14 cellular contexts compared by ENCODE assay signal in the genomic region with DNA sequence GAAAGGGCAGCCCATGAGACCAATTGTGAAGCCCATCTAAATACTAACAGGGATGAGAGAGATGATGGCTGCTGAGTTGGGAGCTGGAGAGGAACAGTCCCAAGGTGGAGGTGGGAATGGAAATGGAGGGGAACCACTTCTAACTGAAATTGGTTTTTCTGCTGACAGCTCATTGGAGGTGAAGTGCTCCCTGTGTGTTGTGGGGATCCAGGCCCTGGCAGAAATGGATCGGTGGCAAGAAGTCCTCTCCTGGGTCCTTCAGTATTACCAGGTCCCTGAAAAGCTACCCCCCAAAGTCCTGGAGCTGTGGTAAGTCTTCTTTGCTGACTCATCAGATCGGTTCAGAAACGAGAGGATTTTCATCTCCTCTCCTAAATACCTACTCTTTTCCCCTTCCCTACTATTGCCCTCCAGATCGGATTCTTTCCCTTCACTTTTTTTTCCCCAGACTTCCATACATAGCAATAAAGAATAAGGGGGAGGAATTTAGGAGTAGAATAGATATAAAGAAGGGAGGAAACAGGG. TPM values are rescaled to one million over a fixed set of nuclear protein-coding genes. Genes with fewer than 3 reads are reported as not detected.
DNase-seq lines count a peak whose midpoint lies in the region; ATAC-seq and TF ChIP-seq lines count a peak whose summit lies in the region.
"Had no signal": no experiment of that assay in that cellular context is flagged by ENCODE, and none has a peak within 500 bp of the region (broad histone marks: within the 10 kb centered on the region; RNA-seq: fewer than 3 reads in every experiment).

No MANE protein-coding gene starts in this region.

- H3K27ac ChIP-seq in SK-N-SH (ENCODE audit: low read depth in 2 of 2, low read length in 1 of 2): no peak overlapping the region
- H3K27ac ChIP-seq in HEK293 (ENCODE audit: extremely low read depth, low read depth, low read length): no peak overlapping the region

- peaks cover 62% of the 10 kb centered on the region for H3K79me2 ChIP-seq in SK-N-SH (ENCODE audit: insufficient read depth)

- 60% methylated on average over 4 of the region's 4 CpGs for WGBS in SK-N-SH (ENCODE audit: low lambda C conversion rate)

- H3K27me3 Mint-ChIP-seq in activated naive CD8-positive, alpha-beta T cell: no peaks in the 10 kb centered on the region
- no peaks in the 10 kb centered on the region for H3K27me3 Mint-ChIP-seq in natural killer cell (ENCODE audit: low read depth in 2 of 2)

- intact Hi-C loops in natural killer cell (cut with micrococcal nuclease): loop anchor here (10.0 kb wide), 2 partner anchors 925 to 1005 kb away; partner anchors contain the start of gene HDHD5

- no peak overlapping the region for H3K9ac ChIP-seq in SK-N-SH

- peak overlapping the region; percentile 67 for H3K27ac Mint-ChIP-seq in activated naive CD8-positive, alpha-beta T cell
- peak overlapping the region in 1 of 2 donors; percentile 24 for H3K27ac Mint-ChIP-seq in natural killer cell
- H3K27ac Mint-ChIP-seq: endodermal cell had no signal

- ATAC-seq in SK-N-SH treated with all-trans-retinoic acid at 6 μM for 48 hours (no peak), natural killer cell (no peak)
- ATAC-seq: left cardiac atrium had no signal

- POLR2A ChIA-PET in SK-N-SH (lab: Yijun Ruan, JAX) (interaction anchor here (1.1 kb wide), 1 partner anchor 9 kb away, joined by 4 read pairs; no protein-coding TSS in a partner anchor), HEK293 (lab: Yijun Ruan, JAX) (interaction anchor here (0.7 to 1.3 kb wide), 3 partner anchors 10 to 306 kb away, joined by 3 read pairs; no protein-coding TSS in a partner anchor)

- DNase-seq in SK-N-SH (no peak), natural killer cell (no peak), ecto neural progenitor cell (ENCODE audit: low spot score) (no peak), NCI-H1105 treated with DMSO at 0.1 percent for 48 hours (lab: John Stamatoyannopoulos, UW) (no peak), H7 (no peak)
- DNase-seq: activated CD8-positive, alpha-beta memory T cell treated with anti-CD3 and anti-CD28 coated beads for 24 hours; endodermal cell; left cardiac atrium; OCI-M1; T-helper 1 cell; trophoblast cell had no signal

- H3K36me3 Mint-ChIP-seq in activated naive CD8-positive, alpha-beta T cell: peaks cover 10% of the 10 kb centered on the region
- peaks cover 23% of the 10 kb centered on the region for H3K36me3 Mint-ChIP-seq in natural killer cell

- H3K9me3 ChIP-seq in SK-N-SH: no peaks in the 10 kb centered on the region
- H3K9me3 ChIP-seq in HEK293 (ENCODE audit: control insufficient read depth, insufficient read depth, low read depth, low read length): no peaks in the 10 kb centered on the region

- H4K20me1 ChIP-seq in SK-N-SH (ENCODE audit: insufficient read depth): 0 out of 2 replicates have a peak, but pooled peaks cover 5% of the 10 kb centered on the region

- peak overlapping the region; percentile 96 for H3K4me3 Mint-ChIP-seq in activated naive CD8-positive, alpha-beta T cell
- peak overlapping the region; percentile 29 for H3K4me3 Mint-ChIP-seq in natural killer cell

- peaks cover 4% of the 10 kb centered on the region for H3K9me3 Mint-ChIP-seq in activated naive CD8-positive, alpha-beta T cell (ENCODE audit: low read depth)
- H3K9me3 Mint-ChIP-seq in natural killer cell: peaks cover 0 to 2% of the 10 kb centered on the region in 2 donors
- H3K9me3 Mint-ChIP-seq: endodermal cell had no signal

- H3K4me3 ChIP-seq in SK-N-SH (ENCODE audit: low read depth in 2 of 2, low read length in 1 of 2) (no peak overlapping the region), HEK293 (ENCODE audit: low read depth, low read length) (no peak overlapping the region), H7 (ENCODE audit: insufficient read depth, low read depth, low read length) (no peak overlapping the region)

- peaks cover 14 to 23% of the 10 kb centered on the region in 2 experiments for H3K4me1 ChIP-seq in SK-N-SH (ENCODE audit: control insufficient read depth in 1 of 2, insufficient read depth in 2 of 2, low read depth in 1 of 2, low read length in 1 of 2)
- H3K4me1 ChIP-seq in HEK293 (ENCODE audit: control insufficient read depth, insufficient read depth, low read length): no peaks in the 10 kb centered on the region

- TF ChIP-seq EP300 in SK-N-SH (IDR thresholded peaks at IDR 0.05; ENCODE audit: borderline replicate concordance in 1 of 2, low read depth in 1 of 2, low read length in 1 of 2): no peak

- H3K36me3 ChIP-seq in SK-N-SH (replicated peaks in 1 of 2; ENCODE audit: control insufficient read depth in 1 of 2, insufficient read depth in 2 of 2, low read length in 1 of 2) (peaks cover 31 to 35% of the 10 kb centered on the region in 2 experiments), HEK293 (ENCODE audit: control insufficient read depth in 2 of 2, insufficient read depth in 1 of 2, low read length in 2 of 2) (peaks cover 38 to 55% of the 10 kb centered on the region in 2 experiments), H7 (replicated peaks; ENCODE audit: control insufficient read depth, insufficient read depth, low read length) (peaks cover 15% of the 10 kb centered on the region)

- H3F3A ChIP-seq in SK-N-SH (replicated peaks; ENCODE audit: insufficient read depth): peaks cover 7% of the 10 kb centered on the region

- no peak overlapping the region for H2AFZ ChIP-seq in SK-N-SH (ENCODE audit: low read depth)

- no peaks in the 10 kb centered on the region for H3K9me2 ChIP-seq in SK-N-SH

- peak overlapping the region; percentile 99; the same call in 1 of the 2 replicates for H3K4me2 ChIP-seq in SK-N-SH

- CTCF ChIA-PET in SK-N-SH (lab: Yijun Ruan, JAX) (interaction anchor here (0.8 to 9.7 kb wide), 4 partner anchors 14 to 249 kb away, joined by 3 to 186 read pairs (median 4); no protein-coding TSS in a partner anchor), HEK293 (lab: Yijun Ruan, JAX) (interaction anchor here (0.5 to 8.8 kb wide), 6 partner anchors 9 to 250 kb away, joined by 3 to 279 read pairs (median 3); no protein-coding TSS in a partner anchor)

- H3K27me3 ChIP-seq in SK-N-SH (ENCODE audit: insufficient read depth): no peaks in the 10 kb centered on the region
- H3K27me3 ChIP-seq in H7 (ENCODE audit: control insufficient read depth, insufficient read depth, low read length): no peaks in the 10 kb centered on the region

- H3K4me1 Mint-ChIP-seq in activated naive CD8-positive, alpha-beta T cell (ENCODE audit: low read depth): peaks cover 58% of the 10 kb centered on the region
- peaks cover 52 to 55% of the 10 kb centered on the region in 2 donors for H3K4me1 Mint-ChIP-seq in natural killer cell

- TF ChIP-seq CTCF in SK-N-SH (IDR thresholded peaks at IDR 0.05) (no peak), HEK293 (tag by site-specific recombination; IDR thresholded peaks at IDR 0.05) (no peak), natural killer cell (IDR thresholded peaks at IDR 0.05) (no peak)

- TF ChIP-seq RAD21 in SK-N-SH (IDR thresholded peaks at IDR 0.05; ENCODE audit: low read length): no peak

TF ChIP-seq in SK-N-SH, 30 proteins besides CTCF, POLR2A, EP300 and RAD21 (continues in another document):
- TF ChIP-seq TAF1 (IDR thresholded peaks at IDR 0.05; ENCODE audit: borderline replicate concordance, low read depth, low read length) (no peak), FOSL2 (IDR thresholded peaks at IDR 0.05; ENCODE audit: borderline replicate concordance, low read depth) (no peak)

TF ChIP-seq in SK-N-SH treated with all-trans-retinoic acid at 6 μM for 48 hours, 23 proteins besides CTCF, POLR2A, EP300 and RAD21 (continues in another document):
- TF ChIP-seq ISL1 (CRISPR knock-in tag; IDR thresholded peaks at IDR 0.05) (no peak), POU6F1 (CRISPR knock-in tag; IDR thresholded peaks at IDR 0.05; ENCODE audit: borderline replicate concordance, low read depth) (no peak)

TF ChIP-seq in HEK293, 187 proteins besides CTCF, POLR2A, EP300 and RAD21 (continues in another document):
- TF ChIP-seq ZNF133 (tag by site-specific recombination; IDR thresholded peaks at IDR 0.05) (no peak), ZFP3 (tag by site-specific recombination; IDR thresholded peaks at IDR 0.05; ENCODE audit: low read depth) (no peak), ZSCAN30 (tag by site-specific recombination; IDR thresholded peaks at IDR 0.05) (no peak), ZNF26 (tag by site-specific recombination; IDR thresholded peaks at IDR 0.05) (no peak), ZNF585B (tag by site-specific recombination; IDR thresholded peaks at IDR 0.05) (no peak)

RNA-seq across cellular contexts. Expression of gene PEX26, which starts 2.0 kb away (rescaled TPM):
- 13.0 and 17.5 TPM in 2 replicates for polyA plus RNA-seq in SK-N-SH (2012; rRNA removed)
- 7.8 and 12.2 TPM in 2 replicates for polyA plus RNA-seq in SK-N-SH (2012; cell fraction: cytosol; rRNA removed)
- 15.3 and 16.2 TPM in 2 replicates for polyA plus RNA-seq in SK-N-SH (2012; cell fraction: nucleus; rRNA removed)
- 10 to 100 TPM; 27.6 to 37.4 (median 31.2) TPM for total RNA-seq in natural killer cell
- total RNA-seq in H7 (2014; rRNA removed; shearing (Covaris generic)): 29.7 and 34.5 TPM in 2 replicates

RNA-seq across cellular contexts. Expression of gene TUBA8, which starts 30.8 kb away (rescaled TPM):
- polyA plus RNA-seq in SK-N-SH (2012; rRNA removed): 1.7 and 2.1 TPM in 2 replicates
- polyA plus RNA-seq in SK-N-SH (2012; cell fraction: cytosol; rRNA removed): 1.0 and 1.2 TPM in 2 replicates
- 6.8 and 7.7 TPM in 2 replicates for polyA plus RNA-seq in SK-N-SH (2012; cell fraction: nucleus; rRNA removed)
- total RNA-seq in natural killer cell: 1 to 10 TPM; 1.2 to 3.7 (median 2.3) TPM
- total RNA-seq in H7 (2014; rRNA removed; shearing (Covaris generic)): 0.92 and 2.7 TPM in 2 replicates

RNA-seq across cellular contexts. Expression of gene MICAL3, which starts 55.4 kb away (rescaled TPM):
- polyA plus RNA-seq in SK-N-SH (2012; rRNA removed): 50.9 and 83.1 TPM in 2 replicates
- polyA plus RNA-seq in SK-N-SH (2012; cell fraction: cytosol; rRNA removed): 35.5 and 39.3 TPM in 2 replicates
- polyA plus RNA-seq in SK-N-SH (2012; cell fraction: nucleus; rRNA removed): 293 and 319 TPM in 2 replicates
- 10 to 100 TPM; 17.1 to 36.3 (median 34.3) TPM for total RNA-seq in natural killer cell
- 11.8 and 12.3 TPM in 2 replicates for total RNA-seq in H7 (2014; rRNA removed; shearing (Covaris generic))
